Comparison of ENCODE assay signal across 15 cellular contexts in genomic region chr3:151794080-151794479, GRCh38. TPM values are rescaled to one million over a fixed set of nuclear protein-coding genes. Genes with fewer than 3 reads are reported as not detected.
DNase-seq lines count a peak whose midpoint lies in the region; ATAC-seq, FAIRE-seq and TF ChIP-seq lines count a peak whose summit lies in the region.
"Had no signal": no experiment of that assay in that cellular context is flagged by ENCODE, and none has a peak within 500 bp of the region (broad histone marks: within the 10 kb centered on the region; RNA-seq: fewer than 3 reads in every experiment).

No MANE protein-coding gene starts in this region.

- peak; percentile 15 for FAIRE-seq in endometrium (lab: Jason Lieb, UNC)
- FAIRE-seq: GM12892, H1 had no signal

- WGBS in right lobe of liver (ENCODE audit: insufficient coverage, low coverage, low lambda C conversion rate, missing lambda C conversion rate), result 26% methylated on average over 2 of the region's 2 CpGs
- WGBS in sigmoid colon, 2 donors, result 22 to 72% methylated on average over 2 of the region's 2 CpGs

- H3K36me3 ChIP-seq in right lobe of liver (no peaks in the 10 kb centered on the region), sigmoid colon (no peaks in the 10 kb centered on the region)
- H3K36me3 ChIP-seq: HAP-1 had no signal

- H3K4me3 ChIP-seq in LNCaP clone FGC (ENCODE audit: low read depth, low read length) (no peak overlapping the region), right lobe of liver (no peak overlapping the region), sigmoid colon (no peak overlapping the region)
- H3K4me3 ChIP-seq: HAP-1 had no signal

- H3K27ac ChIP-seq in right lobe of liver, result no peak overlapping the region
- no peak overlapping the region for H3K27ac ChIP-seq in sigmoid colon

- TF ChIP-seq POLR2A in right lobe of liver (IDR thresholded peaks at IDR 0.05) (no peak), sigmoid colon (IDR thresholded peaks at IDR 0.05) (no peak)

- peaks cover 0 to 11% (median 0%) of the 10 kb centered on the region in 4 donors for H3K4me1 ChIP-seq in right lobe of liver
- H3K4me1 ChIP-seq in sigmoid colon, result no peaks in the 10 kb centered on the region
- H3K4me1 ChIP-seq: HAP-1 had no signal

- peak in 3 of 4 donors; percentile 48 to 82 (median 68) for ATAC-seq in right lobe of liver
- ATAC-seq: CD8-positive, alpha-beta T cell had no signal

- no peak for TF ChIP-seq EP300 in sigmoid colon (IDR thresholded peaks at IDR 0.05)

- TF ChIP-seq CTCF in LNCaP clone FGC (IDR thresholded peaks at IDR 0.05; ENCODE audit: control insufficient read depth, extremely low read depth, insufficient read depth) (no peak), right lobe of liver (IDR thresholded peaks at IDR 0.05) (no peak), sigmoid colon (IDR thresholded peaks at IDR 0.05) (no peak)

- intact Hi-C loops in right lobe of liver (cut with DNase I), result no loop called here
- intact Hi-C loops in sigmoid colon (cut with DNase I), result no loop called here

- DNase-seq in LNCaP clone FGC (ENCODE audit: low read depth) (peak; percentile 51), right lobe of liver (no peak), T-helper 2 cell (no peak), NCI-H446 treated with DMSO at 0.1 percent for 48 hours (lab: John Stamatoyannopoulos, UW) (no peak), sigmoid colon (no peak)
- DNase-seq: CD8-positive, alpha-beta T cell; COR-L47; DND-41; GDM1 had no signal

- H3K27me3 ChIP-seq in right lobe of liver (no peaks in the 10 kb centered on the region), sigmoid colon (no peaks in the 10 kb centered on the region)

- no peaks in the 10 kb centered on the region for H3K9me3 ChIP-seq in right lobe of liver
- no peaks in the 10 kb centered on the region for H3K9me3 ChIP-seq in sigmoid colon
- H3K9me3 ChIP-seq: HAP-1 had no signal

RNA-seq across cellular contexts. Expression of gene AADAC, which starts 19.8 kb away (rescaled TPM):
- 100 to 1,000 TPM; 160 to 275 (median 229) TPM for total RNA-seq in right lobe of liver
- total RNA-seq in sigmoid colon, result not detected
- polyA plus RNA-seq in sigmoid colon, result not detected
- total RNA-seq: CD8-positive, alpha-beta T cell; H1 had no signal
- polyA plus RNA-seq: BJ, CD14-positive monocyte, H1 had no signal

Comparison
In these comparisons a context has a peak if more than half of its experiments do, and no peak if none do; other contexts are left out.
1. RNA of gene AADAC, which starts 19.8 kb away (total RNA-seq): 160 to 275 TPM in right lobe of liver; not detected in sigmoid colon; every median in the first group is over 100 times any median in the second.